In genomic region chr20:19944772-19945459, GRCh38 we compare ENCODE assay signal across 9 cellular contexts.
A peak's percentile ranks its signal among the peaks of the same experiment; 100 is the strongest.
DNase-seq lines count a peak whose midpoint lies in the region; ATAC-seq and TF ChIP-seq lines count a peak whose summit lies in the region.
"Had no signal": no experiment of that assay in that cellular context is flagged by ENCODE, and none has a peak within 500 bp of the region (broad histone marks: within the 10 kb centered on the region; RNA-seq: fewer than 3 reads in every experiment).

No MANE protein-coding gene starts in this region.

- H3K4me1 Mint-ChIP-seq in glutamatergic neuron (ENCODE audit: low read depth, unreplicated experiment) = peaks cover 9% of the 10 kb centered on the region

- TF ChIP-seq CTCF in glutamatergic neuron (IDR thresholded peaks at IDR 0.05; ENCODE audit: partially characterized antibody, unreplicated experiment) = no peak

- H3K9me3 Mint-ChIP-seq in glutamatergic neuron (ENCODE audit: unreplicated experiment) = peaks cover 5% of the 10 kb centered on the region
- H3K9me3 Mint-ChIP-seq: nephron had no signal

- H3K4me3 Mint-ChIP-seq in glutamatergic neuron (ENCODE audit: unreplicated experiment) = no peak overlapping the region
- H3K4me3 Mint-ChIP-seq: nephron had no signal

- peaks cover 4% of the 10 kb centered on the region for H3K27me3 Mint-ChIP-seq in glutamatergic neuron (ENCODE audit: unreplicated experiment)

- H3K4me3 ChIP-seq in esophagus (ENCODE audit: low read depth in 1 of 2, low read length in 2 of 2) = no peak overlapping the region

- H3K36me3 Mint-ChIP-seq in glutamatergic neuron (ENCODE audit: unreplicated experiment) = peaks cover 16% of the 10 kb centered on the region

- peaks cover 0 to 3% of the 10 kb centered on the region in 2 donors for H3K36me3 ChIP-seq in esophagus (ENCODE audit: control insufficient read depth in 2 of 2, insufficient read depth in 2 of 2, low read length in 1 of 2)

- peak overlapping the region; percentile 45 to 82 for H3K27ac ChIP-seq in esophagus (ENCODE audit: low read depth in 2 of 2, low read length in 1 of 2)

- 36 to 49% methylated on average over 4 of the region's 4 CpGs for WGBS in esophagus, 2 donors

- no peaks in the 10 kb centered on the region for H3K9me3 ChIP-seq in esophagus (ENCODE audit: control insufficient read depth in 2 of 2, insufficient read depth in 1 of 2, low read depth in 1 of 2, low read length in 1 of 2)

- H3K27ac Mint-ChIP-seq in glutamatergic neuron (ENCODE audit: unreplicated experiment) = no peak overlapping the region
- H3K27ac Mint-ChIP-seq: nephron had no signal

- H3K4me1 ChIP-seq in esophagus (ENCODE audit: control insufficient read depth in 2 of 2, insufficient read depth in 2 of 2, low read length in 1 of 2) = peaks cover 3 to 17% of the 10 kb centered on the region in 2 donors

- peak; percentile 59 for DNase-seq in stimulated activated CD4-positive, alpha-beta T cell treated with anti-CD3 and anti-CD28 coated beads, Interleukin-1b, Interleukin-23, amount 100 ng/mL, for 48 hours
- no peak for DNase-seq in glutamatergic neuron
- DNase-seq in SHP77 treated with DMSO at 0.1 percent for 48 hours (lab: John Stamatoyannopoulos, UW) = no peak

- no peaks in the 10 kb centered on the region for H3K27me3 ChIP-seq in esophagus (ENCODE audit: control insufficient read depth in 1 of 2, insufficient read depth in 2 of 2, low read length in 2 of 2)

- ATAC-seq in GM18858 (IDR thresholded peaks at IDR 0.05; ENCODE audit: unreplicated experiment) = peak; percentile 46
- peak; percentile 57 for ATAC-seq in HG02884 (IDR thresholded peaks at IDR 0.05; ENCODE audit: unreplicated experiment)
- no peak for ATAC-seq in HG02588 (IDR thresholded peaks at IDR 0.05; ENCODE audit: unreplicated experiment)
- ATAC-seq in HG03460 (IDR thresholded peaks at IDR 0.05; ENCODE audit: unreplicated experiment) = no peak

Comparison
In these comparisons a context has a peak if more than half of its experiments do, and no peak if none do; other contexts are left out.
1. ATAC-seq: peak in GM18858 (single experiment) and HG02884 (single experiment); none in HG02588 (single experiment) and HG03460 (single experiment).